ENCODE assay signal across 11 cellular contexts in the genomic region with DNA sequence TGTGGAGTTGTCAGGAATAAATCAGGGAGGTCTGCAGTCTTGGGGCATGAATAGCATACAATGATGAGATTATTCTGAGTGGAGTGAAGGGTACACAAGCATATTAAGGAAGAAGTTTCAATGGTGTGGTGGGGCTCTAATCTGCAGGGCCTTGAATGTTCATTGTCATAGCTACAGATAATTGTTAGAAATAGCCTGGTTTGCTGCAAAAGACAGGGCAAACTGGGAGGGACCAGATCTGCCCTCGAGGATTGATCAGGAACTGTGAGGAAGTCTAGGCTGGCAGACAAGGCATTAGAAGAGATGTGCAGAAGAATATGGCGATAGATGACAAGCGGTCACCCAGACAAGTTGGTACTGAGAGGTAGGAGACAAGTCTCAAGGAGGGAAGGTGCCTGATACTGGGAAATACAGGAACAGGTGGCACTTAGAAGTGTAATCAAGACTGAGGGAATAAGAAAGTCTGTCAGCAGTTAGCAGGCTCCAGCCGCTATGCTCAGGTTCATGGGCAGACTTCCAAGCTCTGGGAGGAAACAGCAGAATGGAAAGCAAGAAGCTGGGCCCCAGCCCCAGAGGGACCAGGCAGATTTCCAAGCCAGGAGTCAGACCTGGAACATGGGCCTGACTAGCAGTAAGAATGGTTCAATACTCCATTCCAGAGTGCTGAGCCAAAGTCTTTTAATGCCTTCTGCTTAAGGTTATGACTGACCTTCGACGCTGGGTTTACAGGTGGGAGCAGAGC. TPM values are rescaled to one million over a fixed set of nuclear protein-coding genes. Genes with fewer than 3 reads are reported as not detected.
DNase-seq lines count a peak whose midpoint lies in the region; ATAC-seq and TF ChIP-seq lines count a peak whose summit lies in the region.
"Had no signal": no experiment of that assay in that cellular context is flagged by ENCODE, and none has a peak within 500 bp of the region (broad histone marks: within the 10 kb centered on the region; RNA-seq: fewer than 3 reads in every experiment).

No MANE protein-coding gene starts in this region.

- no peak overlapping the region for H3K27ac Mint-ChIP-seq in CD14-positive monocyte
- H3K27ac Mint-ChIP-seq: T-helper 2 cell treated with Interferon-gamma antibody and Interleukin-4, amounts not matched to agents 5 μg/mL and 100 μg/mL, for 36 hours had no signal

- DNase-seq in H4 (ENCODE audit: low spot score) (peak; percentile 50), amniotic epithelial cell (ENCODE audit: low read depth) (peak; percentile 65), left cardiac atrium (peak; percentile 63), smooth muscle cell of the brain vasculature (ENCODE audit: low read depth, low spot score) (peak; percentile 49), CD14-positive monocyte (ENCODE audit: low spot score) (no peak), GM19238 (ENCODE audit: insufficient read length, low spot score) (no peak)
- DNase-seq in activated CD4-positive, alpha-beta T cell treated with anti-CD3 and anti-CD28 coated beads, Interleukin-2, amount 50 U/mL, for 1 hour: no peak
- DNase-seq: activated gamma-delta T cell, NCI-H2029 treated with DMSO at 0.1 percent for 48 hours had no signal

- H3K9me3 Mint-ChIP-seq in CD14-positive monocyte: peaks cover 0 to 4% (median 1%) of the 10 kb centered on the region in 7 donors
- H3K9me3 Mint-ChIP-seq: T-helper 2 cell treated with Interferon-gamma antibody and Interleukin-4, amounts not matched to agents 5 μg/mL and 100 μg/mL, for 36 hours had no signal

- H3K27me3 Mint-ChIP-seq in CD14-positive monocyte (ENCODE audit: low read depth in 3 of 3): peaks cover 2 to 6% (median 3%) of the 10 kb centered on the region in 3 donors

- ATAC-seq in left cardiac atrium: peak; percentile 49 to 88
- ATAC-seq in GM21447 (IDR thresholded peaks at IDR 0.05; ENCODE audit: unreplicated experiment): no peak

- peak overlapping the region in 1 of 2 donors; percentile 40 for H3K4me3 Mint-ChIP-seq in CD14-positive monocyte
- H3K4me3 Mint-ChIP-seq: T-helper 2 cell treated with Interferon-gamma antibody and Interleukin-4, amounts not matched to agents 5 μg/mL and 100 μg/mL, for 36 hours had no signal

- H3K4me1 Mint-ChIP-seq in CD14-positive monocyte: peaks cover 3% of the 10 kb centered on the region

- H3K36me3 Mint-ChIP-seq in CD14-positive monocyte: no peaks in the 10 kb centered on the region

- no peak for TF ChIP-seq CTCF in CD14-positive monocyte (IDR thresholded peaks at IDR 0.05)

- intact Hi-C loops in left cardiac atrium (cut with DNase I): no loop called here
- intact Hi-C loops in CD14-positive monocyte (cut with micrococcal nuclease): no loop called here

RNA-seq across cellular contexts. Expression of a gene that starts 20.9 kb away (rescaled TPM):
- total RNA-seq in H4 (2014; rRNA removed; shearing (Covaris generic)): 14.9 and 18.7 TPM in 2 replicates
- total RNA-seq in left cardiac atrium: 10 to 100 TPM; 22.5 to 32.7 TPM
- polyA plus RNA-seq in CD14-positive monocyte: 1 to 10 TPM; 1.2 to 3.3 TPM

Comparison
In these comparisons a context has a peak if more than half of its experiments do, and no peak if none do; other contexts are left out.
1. DNase-seq: peak in H4 (single experiment), amniotic epithelial cell (single experiment), left cardiac atrium (single experiment) and smooth muscle cell of the brain vasculature (single experiment); none in CD14-positive monocyte (single experiment), GM19238 (single experiment) and activated CD4-positive, alpha-beta T cell treated with anti-CD3 and anti-CD28 coated beads, Interleukin-2, amount 50 U/mL, for 1 hour (single experiment).